Comparison of ENCODE assay signal across 1 cellular context in genomic region chr15:39404767-39405173, GRCh38.
TF ChIP-seq lines count a peak whose summit lies in the region.

No MANE protein-coding gene starts in this region.

TF ChIP-seq in IMR-90, 13 proteins besides CTCF, POLR2A, EP300 and RAD21 (continued from another document):
- peak; percentile 33 for TF ChIP-seq RCOR1 (IDR thresholded peaks at IDR 0.05; ENCODE audit: insufficient replicate concordance, low read length)
- peak; percentile 98 for TF ChIP-seq CEBPB (IDR thresholded peaks at IDR 0.05; ENCODE audit: low read depth, low read length)
